ENCODE assay signal across 15 cellular contexts in the genomic region with DNA sequence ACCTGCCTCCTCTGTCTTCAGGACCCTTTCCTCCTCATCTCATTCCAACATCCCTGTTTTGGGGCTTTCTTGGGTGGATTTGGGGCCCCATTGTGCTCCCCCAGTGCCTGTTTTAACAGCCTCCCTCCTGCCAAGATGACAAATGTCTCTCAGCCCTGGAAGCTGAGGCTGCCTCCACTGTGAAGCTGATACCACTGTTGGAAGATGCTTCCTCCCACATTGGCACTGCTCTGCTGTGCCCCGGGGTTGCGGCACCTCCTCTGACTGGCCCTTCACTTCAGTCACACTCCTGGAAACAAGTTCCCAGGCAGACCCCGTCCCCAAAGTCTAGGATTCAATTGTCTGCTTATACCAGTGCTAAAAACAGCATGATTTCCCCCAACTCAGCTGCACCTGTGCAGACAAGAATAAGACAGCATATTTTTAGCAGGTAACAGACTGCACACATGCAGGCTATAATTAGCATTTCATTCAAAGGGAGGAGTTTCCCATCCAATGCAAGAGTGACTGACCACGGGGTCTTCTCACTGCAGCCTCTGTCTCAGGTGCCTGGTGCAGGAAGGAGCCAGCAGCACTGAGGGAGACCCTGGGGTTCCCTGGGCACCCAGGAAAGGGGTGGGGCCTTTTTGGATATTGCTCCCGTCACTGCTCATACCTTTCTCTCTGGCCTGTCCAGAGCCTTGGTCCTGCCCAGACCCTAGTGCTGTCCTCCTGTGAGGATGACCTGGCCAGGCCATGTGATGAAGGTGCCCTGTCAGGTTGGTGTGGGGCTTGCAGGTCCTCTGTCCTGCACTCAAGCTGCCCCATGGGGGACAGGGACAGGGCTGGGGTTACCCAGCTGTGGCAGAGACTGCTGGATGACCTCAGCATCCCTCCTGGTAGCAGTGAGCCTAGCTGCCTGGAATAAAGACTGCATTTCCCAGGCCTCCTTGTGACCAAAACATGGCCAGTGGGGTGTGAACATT.
"Had no signal": no experiment of that assay in that cellular context is flagged by ENCODE, and none has a peak within 500 bp of the region (broad histone marks: within the 10 kb centered on the region; RNA-seq: fewer than 3 reads in every experiment).

No MANE protein-coding gene starts in this region.

- H3K9me3 ChIP-seq: prostate gland had no signal

- H3K4me3 Mint-ChIP-seq: activated CD4-positive, alpha-beta T cell treated with anti-CD3 and anti-CD28 coated beads for 36 hours; activated CD8-positive, alpha-beta T cell treated with anti-CD3 and anti-CD28 coated beads for 36 hours; natural killer cell had no signal

- ATAC-seq: activated CD4-positive, alpha-beta T cell treated with anti-CD3 and anti-CD28 coated beads for 36 hours; activated CD8-positive, alpha-beta T cell treated with anti-CD3 and anti-CD28 coated beads for 36 hours; left lobe of liver; natural killer cell; sciatic nerve; stimulated activated naive CD8-positive, alpha-beta T cell treated with anti-CD3 and anti-CD28 coated beads, Interleukin-15, Interleukin-2, amounts not matched to agents 100 U/mL and 50 U/mL, for 24 hours had no signal

- H3K4me1 Mint-ChIP-seq: activated CD4-positive, alpha-beta T cell treated with anti-CD3 and anti-CD28 coated beads for 36 hours; natural killer cell had no signal

- H3K36me3 ChIP-seq: prostate gland had no signal

- H3K27ac Mint-ChIP-seq: activated CD4-positive, alpha-beta T cell treated with anti-CD3 and anti-CD28 coated beads for 36 hours; activated CD8-positive, alpha-beta T cell treated with anti-CD3 and anti-CD28 coated beads for 36 hours; natural killer cell had no signal

- H3K27ac ChIP-seq: prostate gland had no signal

- H3K36me3 Mint-ChIP-seq: natural killer cell had no signal

- DNase-seq: activated CD4-positive, alpha-beta T cell treated with anti-CD3 and anti-CD28 coated beads for 36 hours; activated CD8-positive, alpha-beta memory T cell treated with anti-CD3 and anti-CD28 coated beads, Interleukin-2, amount 50 U/mL, for 4 hours; activated CD8-positive, alpha-beta T cell treated with anti-CD3 and anti-CD28 coated beads for 36 hours; activated naive CD4-positive, alpha-beta T cell treated with Interleukin-2 at 50 U/mL for 16 hours; central memory CD4-positive, alpha-beta T cell; cortex of kidney; effector CD8-positive, alpha-beta T cell; hippocampal formation; natural killer cell; stimulated activated CD4-positive, alpha-beta T cell treated with anti-CD3 and anti-CD28 coated beads, Interleukin-12 subunit alpha, Interleukin-12 subunit beta, amount 100 ng/mL, for 4 hours; stimulated activated naive CD8-positive, alpha-beta T cell treated with anti-CD3 and anti-CD28 coated beads, Interleukin-15, Interleukin-2, amounts not matched to agents 100 U/mL and 50 U/mL, for 24 hours; T1000 had no signal

- H3K4me3 ChIP-seq: prostate gland had no signal

- H3K4me1 ChIP-seq: prostate gland had no signal
